11 cellular contexts compared by ENCODE assay signal in genomic region chr19:4972509-4973230, GRCh38. TPM values are rescaled to one million over a fixed set of nuclear protein-coding genes. Genes with fewer than 3 reads are reported as not detected.
DNase-seq lines count a peak whose midpoint lies in the region; ATAC-seq and TF ChIP-seq lines count a peak whose summit lies in the region.
"Had no signal": no experiment of that assay in that cellular context is flagged by ENCODE, and none has a peak within 500 bp of the region (broad histone marks: within the 10 kb centered on the region; RNA-seq: fewer than 3 reads in every experiment).

No MANE protein-coding gene starts in this region.

- WGBS in gastroesophageal sphincter (ENCODE audit: low coverage in 1 of 2), 2 donors, result 14 to 71% methylated on average over 1 to 4 of the region's 12 CpGs

- H3K4me3 ChIP-seq in right atrium auricular region (no peak overlapping the region), gastroesophageal sphincter (no peak overlapping the region), uterus (no peak overlapping the region)
- H3K4me3 ChIP-seq: cardiac muscle cell, SJSA1 had no signal

- peaks cover 16% of the 10 kb centered on the region for H3K36me3 Mint-ChIP-seq in activated T-helper 1 cell treated with anti-CD3 and anti-CD28 coated beads, Interleukin-12 subunit alpha, Interleukin-12 subunit beta, Interleukin-2, Interleukin-4 antibody, amounts not matched to agents 30 ng/mL and 10 ng/mL and 1 ng/mL, durations not matched to agents 14 hours and 24 hours and 36 hours (ENCODE audit: low read depth)

- TF ChIP-seq CTCF in right atrium auricular region (IDR thresholded peaks at IDR 0.05) (no peak), gastroesophageal sphincter (IDR thresholded peaks at IDR 0.05) (no peak), uterus (IDR thresholded peaks at IDR 0.05) (no peak)

- TF ChIP-seq POLR2A in gastroesophageal sphincter (IDR thresholded peaks at IDR 0.05), result no peak
- TF ChIP-seq POLR2A in uterus (IDR thresholded peaks at IDR 0.05), result no peak

- ATAC-seq in left cardiac atrium (no peak), gastroesophageal sphincter (no peak), HG02678 (IDR thresholded peaks at IDR 0.05; ENCODE audit: unreplicated experiment) (no peak)

- peaks cover 36% of the 10 kb centered on the region for H3K4me1 Mint-ChIP-seq in activated T-helper 1 cell treated with anti-CD3 and anti-CD28 coated beads, Interleukin-12 subunit alpha, Interleukin-12 subunit beta, Interleukin-2, Interleukin-4 antibody, amounts not matched to agents 30 ng/mL and 10 ng/mL and 1 ng/mL, durations not matched to agents 14 hours and 24 hours and 36 hours (ENCODE audit: low read depth)

- no peaks in the 10 kb centered on the region for H3K9me3 Mint-ChIP-seq in activated T-helper 1 cell treated with anti-CD3 and anti-CD28 coated beads, Interleukin-12 subunit alpha, Interleukin-12 subunit beta, Interleukin-2, Interleukin-4 antibody, amounts not matched to agents 30 ng/mL and 10 ng/mL and 1 ng/mL, durations not matched to agents 14 hours and 24 hours and 36 hours

- peaks cover 0 to 79% of the 10 kb centered on the region in 2 donors for H3K4me1 ChIP-seq in right atrium auricular region
- H3K4me1 ChIP-seq in gastroesophageal sphincter, result peaks cover 7 to 88% (median 43%) of the 10 kb centered on the region in 3 donors
- peaks cover 18 to 24% of the 10 kb centered on the region in 2 donors for H3K4me1 ChIP-seq in uterus

- peak overlapping the region in 1 of 2 donors; percentile 82 for H3K27ac ChIP-seq in right atrium auricular region
- peak overlapping the region in 3 of 4 donors; percentile 10 to 87 (median 78) for H3K27ac ChIP-seq in gastroesophageal sphincter
- H3K27ac ChIP-seq in uterus, result peak overlapping the region; percentile 45 to 90
- H3K27ac ChIP-seq: SJSA1 had no signal

- H3K27ac Mint-ChIP-seq in activated T-helper 1 cell treated with anti-CD3 and anti-CD28 coated beads, Interleukin-12 subunit alpha, Interleukin-12 subunit beta, Interleukin-2, Interleukin-4 antibody, amounts not matched to agents 30 ng/mL and 10 ng/mL and 1 ng/mL, durations not matched to agents 14 hours and 24 hours and 36 hours, result no peak overlapping the region

- intact Hi-C loops in left cardiac atrium (cut with DNase I) (loop anchor here in 1 of 2 donors (10.0 kb wide), 1 partner anchor 52 kb away; no protein-coding TSS in a partner anchor), uterus (cut with DNase I; ENCODE audit: low total_unique reads) (no loop called here)
- intact Hi-C loops in activated T-helper 1 cell treated with anti-CD3 and anti-CD28 coated beads, Interleukin-12 subunit alpha, Interleukin-12 subunit beta, Interleukin-2, Interleukin-4 antibody, amounts not matched to agents 30 ng/mL and 10 ng/mL and 1 ng/mL, durations not matched to agents 14 hours and 24 hours and 36 hours (cut with micrococcal nuclease), result no loop called here

- DNase-seq in left cardiac atrium (peak; percentile 13), right atrium auricular region (ENCODE audit: low spot score) (no peak), uterus (no peak), NCI-H526 (lab: John Stamatoyannopoulos, UW) (no peak)
- no peak for DNase-seq in activated T-helper 1 cell treated with anti-CD3 and anti-CD28 coated beads, Interleukin-12 subunit alpha, Interleukin-12 subunit beta, Interleukin-2, Interleukin-4 antibody, amounts not matched to agents 30 ng/mL and 10 ng/mL and 1 ng/mL, durations not matched to agents 14 hours and 24 hours and 36 hours (ENCODE audit: low spot score)
- DNase-seq in activated CD8-positive, alpha-beta memory T cell treated with anti-CD3 and anti-CD28 coated beads, Interleukin-2, amount 50 U/mL, for 4 hours, result no peak
- DNase-seq: NCI-H2029 had no signal

- H3K9me3 ChIP-seq in right atrium auricular region (no peaks in the 10 kb centered on the region), gastroesophageal sphincter (no peaks in the 10 kb centered on the region), uterus (no peaks in the 10 kb centered on the region)
- H3K9me3 ChIP-seq: SJSA1 had no signal

- no peaks in the 10 kb centered on the region for H3K27me3 Mint-ChIP-seq in activated T-helper 1 cell treated with anti-CD3 and anti-CD28 coated beads, Interleukin-12 subunit alpha, Interleukin-12 subunit beta, Interleukin-2, Interleukin-4 antibody, amounts not matched to agents 30 ng/mL and 10 ng/mL and 1 ng/mL, durations not matched to agents 14 hours and 24 hours and 36 hours (ENCODE audit: insufficient read depth)

- no peaks in the 10 kb centered on the region for H3K27me3 ChIP-seq in right atrium auricular region
- H3K27me3 ChIP-seq in gastroesophageal sphincter, result no peaks in the 10 kb centered on the region
- no peaks in the 10 kb centered on the region for H3K27me3 ChIP-seq in uterus
- H3K27me3 ChIP-seq: cardiac muscle cell, SJSA1 had no signal

- peak overlapping the region; percentile 63 for H3K4me3 Mint-ChIP-seq in activated T-helper 1 cell treated with anti-CD3 and anti-CD28 coated beads, Interleukin-12 subunit alpha, Interleukin-12 subunit beta, Interleukin-2, Interleukin-4 antibody, amounts not matched to agents 30 ng/mL and 10 ng/mL and 1 ng/mL, durations not matched to agents 14 hours and 24 hours and 36 hours

- H3K36me3 ChIP-seq in right atrium auricular region, result no peaks in the 10 kb centered on the region
- H3K36me3 ChIP-seq in gastroesophageal sphincter, result no peaks in the 10 kb centered on the region
- H3K36me3 ChIP-seq in uterus, result no peaks in the 10 kb centered on the region
- H3K36me3 ChIP-seq: cardiac muscle cell had no signal

- TF ChIP-seq EP300 in gastroesophageal sphincter (IDR thresholded peaks at IDR 0.05), result no peak

RNA-seq across cellular contexts. Expression of gene KDM4B, which starts 3.8 kb away (rescaled TPM):
- total RNA-seq in left cardiac atrium (10 to 100 TPM; 22.2 to 27.8 TPM), right atrium auricular region (10 to 100 TPM; 17.6 to 26.0 TPM), gastroesophageal sphincter (10 to 100 TPM; 29.2 to 43.8 (median 38.7) TPM), uterus (10 to 100 TPM; 18.4 to 94.7 (median 25.6) TPM)
- total RNA-seq in activated T-helper 1 cell treated with anti-CD3 and anti-CD28 coated beads, Interleukin-12 subunit alpha, Interleukin-12 subunit beta, Interleukin-2, Interleukin-4 antibody, amounts not matched to agents 30 ng/mL and 10 ng/mL and 1 ng/mL, durations not matched to agents 14 hours and 24 hours and 36 hours, result 38.9 and 45.0 TPM in 2 replicates
